Comparison of ENCODE assay signal across 8 cellular contexts in genomic region chr15:100341662-100342560, GRCh38. TPM values are rescaled to one million over a fixed set of nuclear protein-coding genes. Genes with fewer than 3 reads are reported as not detected.
DNase-seq lines count a peak whose midpoint lies in the region; ATAC-seq and TF ChIP-seq lines count a peak whose summit lies in the region.

A gene with protein sequence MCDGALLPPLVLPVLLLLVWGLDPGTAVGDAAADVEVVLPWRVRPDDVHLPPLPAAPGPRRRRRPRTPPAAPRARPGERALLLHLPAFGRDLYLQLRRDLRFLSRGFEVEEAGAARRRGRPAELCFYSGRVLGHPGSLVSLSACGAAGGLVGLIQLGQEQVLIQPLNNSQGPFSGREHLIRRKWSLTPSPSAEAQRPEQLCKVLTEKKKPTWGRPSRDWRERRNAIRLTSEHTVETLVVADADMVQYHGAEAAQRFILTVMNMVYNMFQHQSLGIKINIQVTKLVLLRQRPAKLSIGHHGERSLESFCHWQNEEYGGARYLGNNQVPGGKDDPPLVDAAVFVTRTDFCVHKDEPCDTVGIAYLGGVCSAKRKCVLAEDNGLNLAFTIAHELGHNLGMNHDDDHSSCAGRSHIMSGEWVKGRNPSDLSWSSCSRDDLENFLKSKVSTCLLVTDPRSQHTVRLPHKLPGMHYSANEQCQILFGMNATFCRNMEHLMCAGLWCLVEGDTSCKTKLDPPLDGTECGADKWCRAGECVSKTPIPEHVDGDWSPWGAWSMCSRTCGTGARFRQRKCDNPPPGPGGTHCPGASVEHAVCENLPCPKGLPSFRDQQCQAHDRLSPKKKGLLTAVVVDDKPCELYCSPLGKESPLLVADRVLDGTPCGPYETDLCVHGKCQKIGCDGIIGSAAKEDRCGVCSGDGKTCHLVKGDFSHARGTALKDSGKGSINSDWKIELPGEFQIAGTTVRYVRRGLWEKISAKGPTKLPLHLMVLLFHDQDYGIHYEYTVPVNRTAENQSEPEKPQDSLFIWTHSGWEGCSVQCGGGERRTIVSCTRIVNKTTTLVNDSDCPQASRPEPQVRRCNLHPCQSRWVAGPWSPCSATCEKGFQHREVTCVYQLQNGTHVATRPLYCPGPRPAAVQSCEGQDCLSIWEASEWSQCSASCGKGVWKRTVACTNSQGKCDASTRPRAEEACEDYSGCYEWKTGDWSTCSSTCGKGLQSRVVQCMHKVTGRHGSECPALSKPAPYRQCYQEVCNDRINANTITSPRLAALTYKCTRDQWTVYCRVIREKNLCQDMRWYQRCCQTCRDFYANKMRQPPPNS (minus strand): TSS chr15:100341975. CDS start chr15:100341899, 76 bp downstream.

- peaks cover 10 to 34% (median 16%) of the 10 kb centered on the region in 4 donors for H3K4me1 ChIP-seq in liver (ENCODE audit: control insufficient read depth in 4 of 4, insufficient read depth in 4 of 4, low read length in 3 of 4)

- 2% methylated on average over 76 of the region's 76 CpGs for WGBS in liver

- H3K9ac ChIP-seq in liver (ENCODE audit: low read depth in 1 of 2, low read length in 2 of 2): no peak within 1 kb of the TSS

- H3K4me3 ChIP-seq in dorsolateral prefrontal cortex (peak within 1 kb of the TSS; percentile 62 to 86 (median 77)), liver (ENCODE audit: low read depth in 1 of 3, low read length in 3 of 3) (peak within 1 kb of the TSS; percentile 71 to 79 (median 78))

- peak within 1 kb of the TSS in 4 of 59 donors; percentile 7 to 61 (median 35) for H3K27ac ChIP-seq in dorsolateral prefrontal cortex
- peak within 1 kb of the TSS; percentile 70 to 77 for H3K27ac ChIP-seq in liver (ENCODE audit: low read depth in 1 of 2, low read length in 2 of 2)

- DNase-seq in NCI-H345 (lab: John Stamatoyannopoulos, UW) (peak; percentile 94), dorsolateral prefrontal cortex (peak; percentile 86 to 97 (median 96)), glomerular visceral epithelial cell (ENCODE audit: extremely low spot score) (no peak)
- DNase-seq in activated CD4-positive, alpha-beta T cell treated with anti-CD3 and anti-CD28 coated beads, Interleukin-2, amount 50 U/mL, for 48 hours: peak; percentile 94 to 95
- peak; percentile 95 for DNase-seq in stimulated activated CD4-positive, alpha-beta T cell treated with anti-CD3 and anti-CD28 coated beads, Interleukin-2, amount 100 ng/mL, for 4 hours (ENCODE audit: low read depth)

- peak; percentile 90 to 92 for TF ChIP-seq RAD21 in liver (IDR thresholded peaks at IDR 0.05)

- no peaks in the 10 kb centered on the region for H3K9me3 ChIP-seq in liver (ENCODE audit: control insufficient read depth in 4 of 4, low read length in 3 of 4)

- no peaks in the 10 kb centered on the region for H3K36me3 ChIP-seq in liver (ENCODE audit: control insufficient read depth in 4 of 4, insufficient read depth in 3 of 4, low read depth in 1 of 4, low read length in 3 of 4)

- intact Hi-C loops in dorsolateral prefrontal cortex (cut with DNase I): loop anchor here (1.0 to 10.0 kb wide), 4 partner anchors 260 to 913 kb away; partner anchors contain the start of genes ASB7 (in 1 of the 2), CHSY1 (in 1 of the 2) and LINS1 (in 1 of the 2)

- H3K27me3 ChIP-seq in dorsolateral prefrontal cortex (peaks cover 0 to 4% (median 0%) of the 10 kb centered on the region in 45 donors), liver (ENCODE audit: control insufficient read depth in 4 of 4, insufficient read depth in 4 of 4, low read length in 3 of 4) (no peaks in the 10 kb centered on the region)

- ATAC-seq in GM18508 (IDR thresholded peaks at IDR 0.05; ENCODE audit: insufficient read depth, unreplicated experiment): peak; percentile 82
- ATAC-seq in HG03045 (IDR thresholded peaks at IDR 0.05; ENCODE audit: unreplicated experiment): peak; percentile 95

- peak; percentile 88 to 99 (median 97) for TF ChIP-seq CTCF in dorsolateral prefrontal cortex (IDR thresholded peaks at IDR 0.05 in 54 of 56, conservative IDR thresholded peaks at IDR 0.05 in 2 of 56; ENCODE audit: low read depth in 1 of 56, partially characterized antibody in 56 of 56)
- peak; percentile 99 for TF ChIP-seq CTCF in liver (IDR thresholded peaks at IDR 0.05; ENCODE audit: low read depth, low read length, missing input control)

TF ChIP-seq in liver, 16 proteins besides CTCF, POLR2A, EP300 and RAD21:
- TF ChIP-seq HNF4A (conservative IDR thresholded peaks at IDR 0.05) (peak in 1 of 2 donors; percentile 48), GABPA (IDR thresholded peaks at IDR 0.05 in 1 of 2, conservative IDR thresholded peaks at IDR 0.05 in 1 of 2) (no peak), TAF1 (conservative IDR thresholded peaks at IDR 0.05) (peak; percentile 58), SP1 (IDR thresholded peaks at IDR 0.05) (peak; percentile 72), YY1 (IDR thresholded peaks at IDR 0.05) (peak; percentile 60), EGR1 (IDR thresholded peaks at IDR 0.05; ENCODE audit: low read depth in 2 of 2) (no peak), FOXA2 (IDR thresholded peaks at IDR 0.05) (no peak), HNF4G (IDR thresholded peaks at IDR 0.05) (no peak), REST (IDR thresholded peaks at IDR 0.05) (peak; percentile 82), RXRA (IDR thresholded peaks at IDR 0.05) (peak; percentile 29 to 35)
- TF ChIP-seq, protein P1, sequence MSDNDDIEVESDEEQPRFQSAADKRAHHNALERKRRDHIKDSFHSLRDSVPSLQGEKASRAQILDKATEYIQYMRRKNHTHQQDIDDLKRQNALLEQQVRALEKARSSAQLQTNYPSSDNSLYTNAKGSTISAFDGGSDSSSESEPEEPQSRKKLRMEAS (IDR thresholded peaks at IDR 0.05): peak; percentile 90
- TF ChIP-seq, protein P2, sequence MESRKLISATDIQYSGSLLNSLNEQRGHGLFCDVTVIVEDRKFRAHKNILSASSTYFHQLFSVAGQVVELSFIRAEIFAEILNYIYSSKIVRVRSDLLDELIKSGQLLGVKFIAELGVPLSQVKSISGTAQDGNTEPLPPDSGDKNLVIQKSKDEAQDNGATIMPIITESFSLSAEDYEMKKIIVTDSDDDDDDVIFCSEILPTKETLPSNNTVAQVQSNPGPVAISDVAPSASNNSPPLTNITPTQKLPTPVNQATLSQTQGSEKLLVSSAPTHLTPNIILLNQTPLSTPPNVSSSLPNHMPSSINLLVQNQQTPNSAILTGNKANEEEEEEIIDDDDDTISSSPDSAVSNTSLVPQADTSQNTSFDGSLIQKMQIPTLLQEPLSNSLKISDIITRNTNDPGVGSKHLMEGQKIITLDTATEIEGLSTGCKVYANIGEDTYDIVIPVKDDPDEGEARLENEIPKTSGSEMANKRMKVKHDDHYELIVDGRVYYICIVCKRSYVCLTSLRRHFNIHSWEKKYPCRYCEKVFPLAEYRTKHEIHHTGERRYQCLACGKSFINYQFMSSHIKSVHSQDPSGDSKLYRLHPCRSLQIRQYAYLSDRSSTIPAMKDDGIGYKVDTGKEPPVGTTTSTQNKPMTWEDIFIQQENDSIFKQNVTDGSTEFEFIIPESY (IDR thresholded peaks at IDR 0.05): no peak

RNA-seq across cellular contexts. Expression of the gene that starts here (rescaled TPM):
- total RNA-seq in dorsolateral prefrontal cortex (10 to 100 TPM in 79 of 120 experiments, 1 to 10 TPM in 41; 4.7 to 28.7 (median 11.1) TPM), liver (10 to 100 TPM in 1 of 2 donors, under 1 TPM in 1; 0.28 to 46.9 TPM)
- polyA plus RNA-seq in liver: 10 to 100 TPM in 1 of 2 donors, 1 to 10 TPM in 1; 6.5 to 11.6 TPM
